In the genomic region with DNA sequence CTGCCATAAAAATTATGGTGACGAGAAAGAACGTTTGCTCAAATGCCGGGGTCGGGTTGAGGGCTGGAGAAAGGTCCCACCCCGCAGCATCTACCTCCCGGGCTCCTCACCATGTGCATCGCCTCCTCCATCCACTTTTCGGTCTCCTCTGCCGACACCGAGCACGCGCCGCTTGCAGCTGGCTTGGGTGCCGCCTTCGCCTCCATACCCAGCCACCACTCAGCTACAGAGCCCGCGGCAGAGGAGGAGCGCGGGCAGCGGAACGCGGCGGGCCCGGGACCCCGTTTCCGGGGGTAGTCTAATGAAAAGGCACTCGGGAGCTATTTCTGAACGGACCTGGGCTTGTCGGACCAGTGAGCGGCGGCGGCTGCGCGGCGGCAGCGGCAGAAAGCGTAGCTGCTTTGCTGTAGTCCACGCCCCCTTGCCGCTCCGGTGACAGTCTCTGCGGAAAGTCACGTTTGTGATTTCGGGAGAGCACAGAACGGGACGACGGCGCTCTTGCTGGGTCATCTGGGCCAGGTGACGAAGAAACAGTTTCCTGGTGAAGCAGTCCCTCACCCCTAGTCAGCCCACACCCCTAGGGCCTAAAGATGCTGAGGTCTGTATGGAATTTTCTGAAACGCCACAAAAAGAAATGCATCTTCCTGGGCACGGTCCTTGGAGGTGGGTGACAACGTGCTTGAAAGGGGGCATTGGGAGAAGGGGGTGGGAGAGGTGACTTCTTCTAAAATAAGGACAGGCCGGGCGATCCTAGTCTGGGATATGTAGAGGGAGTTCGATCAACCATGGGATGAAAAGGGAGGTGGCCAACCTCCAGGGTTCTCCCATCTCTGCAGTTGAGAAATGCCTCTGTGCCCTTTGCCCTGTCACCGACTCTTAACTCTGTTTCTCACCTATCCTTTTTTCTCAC, we compare ENCODE assay signal across 1 cellular context.
TF ChIP-seq lines count a peak whose summit lies in the region.

A gene (minus strand): TSS at position 243 of the 910 bp plus-strand sequence. CDS start 37 bp downstream, at position 206.
A gene with protein sequence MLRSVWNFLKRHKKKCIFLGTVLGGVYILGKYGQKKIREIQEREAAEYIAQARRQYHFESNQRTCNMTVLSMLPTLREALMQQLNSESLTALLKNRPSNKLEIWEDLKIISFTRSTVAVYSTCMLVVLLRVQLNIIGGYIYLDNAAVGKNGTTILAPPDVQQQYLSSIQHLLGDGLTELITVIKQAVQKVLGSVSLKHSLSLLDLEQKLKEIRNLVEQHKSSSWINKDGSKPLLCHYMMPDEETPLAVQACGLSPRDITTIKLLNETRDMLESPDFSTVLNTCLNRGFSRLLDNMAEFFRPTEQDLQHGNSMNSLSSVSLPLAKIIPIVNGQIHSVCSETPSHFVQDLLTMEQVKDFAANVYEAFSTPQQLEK (plus strand): TSS at position 353 of the 910 bp plus-strand sequence. CDS start 238 bp downstream, at position 591.

TF ChIP-seq in K562, 482 proteins besides CTCF, POLR2A, EP300 and RAD21 (continued from another document and continues in another):
- TF ChIP-seq, protein P1, sequence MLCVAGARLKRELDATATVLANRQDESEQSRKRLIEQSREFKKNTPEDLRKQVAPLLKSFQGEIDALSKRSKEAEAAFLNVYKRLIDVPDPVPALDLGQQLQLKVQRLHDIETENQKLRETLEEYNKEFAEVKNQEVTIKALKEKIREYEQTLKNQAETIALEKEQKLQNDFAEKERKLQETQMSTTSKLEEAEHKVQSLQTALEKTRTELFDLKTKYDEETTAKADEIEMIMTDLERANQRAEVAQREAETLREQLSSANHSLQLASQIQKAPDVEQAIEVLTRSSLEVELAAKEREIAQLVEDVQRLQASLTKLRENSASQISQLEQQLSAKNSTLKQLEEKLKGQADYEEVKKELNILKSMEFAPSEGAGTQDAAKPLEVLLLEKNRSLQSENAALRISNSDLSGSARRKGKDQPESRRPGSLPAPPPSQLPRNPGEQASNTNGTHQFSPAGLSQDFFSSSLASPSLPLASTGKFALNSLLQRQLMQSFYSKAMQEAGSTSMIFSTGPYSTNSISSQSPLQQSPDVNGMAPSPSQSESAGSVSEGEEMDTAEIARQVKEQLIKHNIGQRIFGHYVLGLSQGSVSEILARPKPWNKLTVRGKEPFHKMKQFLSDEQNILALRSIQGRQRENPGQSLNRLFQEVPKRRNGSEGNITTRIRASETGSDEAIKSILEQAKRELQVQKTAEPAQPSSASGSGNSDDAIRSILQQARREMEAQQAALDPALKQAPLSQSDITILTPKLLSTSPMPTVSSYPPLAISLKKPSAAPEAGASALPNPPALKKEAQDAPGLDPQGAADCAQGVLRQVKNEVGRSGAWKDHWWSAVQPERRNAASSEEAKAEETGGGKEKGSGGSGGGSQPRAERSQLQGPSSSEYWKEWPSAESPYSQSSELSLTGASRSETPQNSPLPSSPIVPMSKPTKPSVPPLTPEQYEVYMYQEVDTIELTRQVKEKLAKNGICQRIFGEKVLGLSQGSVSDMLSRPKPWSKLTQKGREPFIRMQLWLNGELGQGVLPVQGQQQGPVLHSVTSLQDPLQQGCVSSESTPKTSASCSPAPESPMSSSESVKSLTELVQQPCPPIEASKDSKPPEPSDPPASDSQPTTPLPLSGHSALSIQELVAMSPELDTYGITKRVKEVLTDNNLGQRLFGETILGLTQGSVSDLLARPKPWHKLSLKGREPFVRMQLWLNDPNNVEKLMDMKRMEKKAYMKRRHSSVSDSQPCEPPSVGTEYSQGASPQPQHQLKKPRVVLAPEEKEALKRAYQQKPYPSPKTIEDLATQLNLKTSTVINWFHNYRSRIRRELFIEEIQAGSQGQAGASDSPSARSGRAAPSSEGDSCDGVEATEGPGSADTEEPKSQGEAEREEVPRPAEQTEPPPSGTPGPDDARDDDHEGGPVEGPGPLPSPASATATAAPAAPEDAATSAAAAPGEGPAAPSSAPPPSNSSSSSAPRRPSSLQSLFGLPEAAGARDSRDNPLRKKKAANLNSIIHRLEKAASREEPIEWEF (CRISPR knock-in tag; IDR thresholded peaks at IDR 0.05), result no peak; the same call in 1 of the 2 replicates
- TF ChIP-seq YY1 (IDR thresholded peaks at IDR 0.05; ENCODE audit: borderline replicate concordance in 1 of 3, control insufficient read depth in 1 of 3, extremely low read depth in 1 of 3, insufficient read depth in 3 of 3, insufficient read length in 1 of 3, insufficient replicate concordance in 2 of 3, low read depth in 1 of 3, low read length in 2 of 3) (peak; percentile 10 to 91 (median 88)), FOXA1 (IDR thresholded peaks at IDR 0.05; ENCODE audit: borderline replicate concordance) (no peak), MAFF (IDR thresholded peaks at IDR 0.05; ENCODE audit: low read length) (no peak), ZNF263 (CRISPR knock-in tag; IDR thresholded peaks at IDR 0.05; ENCODE audit: borderline replicate concordance) (peak; percentile 84), BHLHE40 (IDR thresholded peaks at IDR 0.05; ENCODE audit: low read length) (peak; percentile 93), PHF21A (IDR thresholded peaks at IDR 0.05; ENCODE audit: borderline replicate concordance, low read depth) (peak; percentile 96), SREBF2 (CRISPR knock-in tag; IDR thresholded peaks at IDR 0.05) (0 out of 2 replicates have a peak, but pooled peaks have one; percentile 38), SMAD3 (CRISPR knock-in tag; conservative IDR thresholded peaks at IDR 0.05) (peak; percentile 65), ZNF764 (CRISPR knock-in tag; IDR thresholded peaks at IDR 0.05; ENCODE audit: low read depth) (no peak), CBX3 (IDR thresholded peaks at IDR 0.05; ENCODE audit: borderline replicate concordance in 1 of 2, low read length in 2 of 2) (peak in 1 of 2 experiments; percentile 93; a peak in 1 of 3 replicates), ZNF589 (CRISPR knock-in tag; IDR thresholded peaks at IDR 0.05; ENCODE audit: low read depth) (no peak), DDX20 (tag; IDR thresholded peaks at IDR 0.05; ENCODE audit: low read depth) (no peak), ZNF232 (CRISPR knock-in tag; IDR thresholded peaks at IDR 0.05) (0 out of 2 replicates have a peak, but pooled peaks have one; percentile 21)
- TF ChIP-seq, protein P2, sequence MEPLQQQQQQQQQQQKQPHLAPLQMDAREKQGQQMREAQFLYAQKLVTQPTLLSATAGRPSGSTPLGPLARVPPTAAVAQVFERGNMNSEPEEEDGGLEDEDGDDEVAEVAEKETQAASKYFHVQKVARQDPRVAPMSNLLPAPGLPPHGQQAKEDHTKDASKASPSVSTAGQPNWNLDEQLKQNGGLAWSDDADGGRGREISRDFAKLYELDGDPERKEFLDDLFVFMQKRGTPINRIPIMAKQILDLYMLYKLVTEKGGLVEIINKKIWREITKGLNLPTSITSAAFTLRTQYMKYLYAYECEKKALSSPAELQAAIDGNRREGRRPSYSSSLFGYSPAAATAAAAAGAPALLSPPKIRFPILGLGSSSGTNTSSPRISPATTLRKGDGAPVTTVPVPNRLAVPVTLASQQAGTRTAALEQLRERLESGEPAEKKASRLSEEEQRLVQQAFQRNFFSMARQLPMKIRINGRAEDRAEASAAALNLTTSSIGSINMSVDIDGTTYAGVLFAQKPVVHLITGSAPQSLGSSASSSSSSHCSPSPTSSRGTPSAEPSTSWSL (CRISPR knock-in tag; IDR thresholded peaks at IDR 0.05; ENCODE audit: borderline replicate concordance), result no peak
- TF ChIP-seq, protein P3, sequence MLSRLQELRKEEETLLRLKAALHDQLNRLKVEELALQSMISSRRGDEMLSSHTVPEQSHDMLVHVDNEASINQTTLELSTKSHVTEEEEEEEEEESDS (CRISPR knock-in tag; IDR thresholded peaks at IDR 0.05), result no peak
- TF ChIP-seq, protein P4, sequence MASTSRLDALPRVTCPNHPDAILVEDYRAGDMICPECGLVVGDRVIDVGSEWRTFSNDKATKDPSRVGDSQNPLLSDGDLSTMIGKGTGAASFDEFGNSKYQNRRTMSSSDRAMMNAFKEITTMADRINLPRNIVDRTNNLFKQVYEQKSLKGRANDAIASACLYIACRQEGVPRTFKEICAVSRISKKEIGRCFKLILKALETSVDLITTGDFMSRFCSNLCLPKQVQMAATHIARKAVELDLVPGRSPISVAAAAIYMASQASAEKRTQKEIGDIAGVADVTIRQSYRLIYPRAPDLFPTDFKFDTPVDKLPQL (IDR thresholded peaks at IDR 0.05; ENCODE audit: extremely low read depth, insufficient read length), result peak; percentile 52
- TF ChIP-seq, protein P5, sequence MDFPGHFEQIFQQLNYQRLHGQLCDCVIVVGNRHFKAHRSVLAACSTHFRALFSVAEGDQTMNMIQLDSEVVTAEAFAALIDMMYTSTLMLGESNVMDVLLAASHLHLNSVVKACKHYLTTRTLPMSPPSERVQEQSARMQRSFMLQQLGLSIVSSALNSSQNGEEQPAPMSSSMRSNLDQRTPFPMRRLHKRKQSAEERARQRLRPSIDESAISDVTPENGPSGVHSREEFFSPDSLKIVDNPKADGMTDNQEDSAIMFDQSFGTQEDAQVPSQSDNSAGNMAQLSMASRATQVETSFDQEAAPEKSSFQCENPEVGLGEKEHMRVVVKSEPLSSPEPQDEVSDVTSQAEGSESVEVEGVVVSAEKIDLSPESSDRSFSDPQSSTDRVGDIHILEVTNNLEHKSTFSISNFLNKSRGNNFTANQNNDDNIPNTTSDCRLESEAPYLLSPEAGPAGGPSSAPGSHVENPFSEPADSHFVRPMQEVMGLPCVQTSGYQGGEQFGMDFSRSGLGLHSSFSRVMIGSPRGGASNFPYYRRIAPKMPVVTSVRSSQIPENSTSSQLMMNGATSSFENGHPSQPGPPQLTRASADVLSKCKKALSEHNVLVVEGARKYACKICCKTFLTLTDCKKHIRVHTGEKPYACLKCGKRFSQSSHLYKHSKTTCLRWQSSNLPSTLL (IDR thresholded peaks at IDR 0.05), result no peak
- TF ChIP-seq, protein P6, sequence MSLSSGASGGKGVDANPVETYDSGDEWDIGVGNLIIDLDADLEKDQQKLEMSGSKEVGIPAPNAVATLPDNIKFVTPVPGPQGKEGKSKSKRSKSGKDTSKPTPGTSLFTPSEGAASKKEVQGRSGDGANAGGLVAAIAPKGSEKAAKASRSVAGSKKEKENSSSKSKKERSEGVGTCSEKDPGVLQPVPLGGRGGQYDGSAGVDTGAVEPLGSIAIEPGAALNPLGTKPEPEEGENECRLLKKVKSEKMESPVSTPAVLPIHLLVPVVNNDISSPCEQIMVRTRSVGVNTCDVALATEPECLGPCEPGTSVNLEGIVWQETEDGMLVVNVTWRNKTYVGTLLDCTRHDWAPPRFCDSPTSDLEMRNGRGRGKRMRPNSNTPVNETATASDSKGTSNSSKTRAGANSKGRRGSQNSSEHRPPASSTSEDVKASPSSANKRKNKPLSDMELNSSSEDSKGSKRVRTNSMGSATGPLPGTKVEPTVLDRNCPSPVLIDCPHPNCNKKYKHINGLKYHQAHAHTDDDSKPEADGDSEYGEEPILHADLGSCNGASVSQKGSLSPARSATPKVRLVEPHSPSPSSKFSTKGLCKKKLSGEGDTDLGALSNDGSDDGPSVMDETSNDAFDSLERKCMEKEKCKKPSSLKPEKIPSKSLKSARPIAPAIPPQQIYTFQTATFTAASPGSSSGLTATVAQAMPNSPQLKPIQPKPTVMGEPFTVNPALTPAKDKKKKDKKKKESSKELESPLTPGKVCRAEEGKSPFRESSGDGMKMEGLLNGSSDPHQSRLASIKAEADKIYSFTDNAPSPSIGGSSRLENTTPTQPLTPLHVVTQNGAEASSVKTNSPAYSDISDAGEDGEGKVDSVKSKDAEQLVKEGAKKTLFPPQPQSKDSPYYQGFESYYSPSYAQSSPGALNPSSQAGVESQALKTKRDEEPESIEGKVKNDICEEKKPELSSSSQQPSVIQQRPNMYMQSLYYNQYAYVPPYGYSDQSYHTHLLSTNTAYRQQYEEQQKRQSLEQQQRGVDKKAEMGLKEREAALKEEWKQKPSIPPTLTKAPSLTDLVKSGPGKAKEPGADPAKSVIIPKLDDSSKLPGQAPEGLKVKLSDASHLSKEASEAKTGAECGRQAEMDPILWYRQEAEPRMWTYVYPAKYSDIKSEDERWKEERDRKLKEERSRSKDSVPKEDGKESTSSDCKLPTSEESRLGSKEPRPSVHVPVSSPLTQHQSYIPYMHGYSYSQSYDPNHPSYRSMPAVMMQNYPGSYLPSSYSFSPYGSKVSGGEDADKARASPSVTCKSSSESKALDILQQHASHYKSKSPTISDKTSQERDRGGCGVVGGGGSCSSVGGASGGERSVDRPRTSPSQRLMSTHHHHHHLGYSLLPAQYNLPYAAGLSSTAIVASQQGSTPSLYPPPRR (CRISPR knock-in tag; IDR thresholded peaks at IDR 0.05; ENCODE audit: borderline replicate concordance), result peak; percentile 70; the same call in 1 of the 2 replicates
- TF ChIP-seq, protein P7, sequence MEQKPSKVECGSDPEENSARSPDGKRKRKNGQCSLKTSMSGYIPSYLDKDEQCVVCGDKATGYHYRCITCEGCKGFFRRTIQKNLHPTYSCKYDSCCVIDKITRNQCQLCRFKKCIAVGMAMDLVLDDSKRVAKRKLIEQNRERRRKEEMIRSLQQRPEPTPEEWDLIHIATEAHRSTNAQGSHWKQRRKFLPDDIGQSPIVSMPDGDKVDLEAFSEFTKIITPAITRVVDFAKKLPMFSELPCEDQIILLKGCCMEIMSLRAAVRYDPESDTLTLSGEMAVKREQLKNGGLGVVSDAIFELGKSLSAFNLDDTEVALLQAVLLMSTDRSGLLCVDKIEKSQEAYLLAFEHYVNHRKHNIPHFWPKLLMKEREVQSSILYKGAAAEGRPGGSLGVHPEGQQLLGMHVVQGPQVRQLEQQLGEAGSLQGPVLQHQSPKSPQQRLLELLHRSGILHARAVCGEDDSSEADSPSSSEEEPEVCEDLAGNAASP (IDR thresholded peaks at IDR 0.05), result no peak
- TF ChIP-seq, protein P8, sequence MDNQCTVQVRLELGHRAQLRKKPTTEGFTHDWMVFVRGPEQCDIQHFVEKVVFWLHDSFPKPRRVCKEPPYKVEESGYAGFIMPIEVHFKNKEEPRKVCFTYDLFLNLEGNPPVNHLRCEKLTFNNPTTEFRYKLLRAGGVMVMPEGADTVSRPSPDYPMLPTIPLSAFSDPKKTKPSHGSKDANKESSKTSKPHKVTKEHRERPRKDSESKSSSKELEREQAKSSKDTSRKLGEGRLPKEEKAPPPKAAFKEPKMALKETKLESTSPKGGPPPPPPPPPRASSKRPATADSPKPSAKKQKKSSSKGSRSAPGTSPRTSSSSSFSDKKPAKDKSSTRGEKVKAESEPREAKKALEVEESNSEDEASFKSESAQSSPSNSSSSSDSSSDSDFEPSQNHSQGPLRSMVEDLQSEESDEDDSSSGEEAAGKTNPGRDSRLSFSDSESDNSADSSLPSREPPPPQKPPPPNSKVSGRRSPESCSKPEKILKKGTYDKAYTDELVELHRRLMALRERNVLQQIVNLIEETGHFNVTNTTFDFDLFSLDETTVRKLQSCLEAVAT (IDR thresholded peaks at IDR 0.05), result 0 out of 4 replicates have a peak, but pooled peaks have one; percentile 11 to 29
- TF ChIP-seq, protein P9, sequence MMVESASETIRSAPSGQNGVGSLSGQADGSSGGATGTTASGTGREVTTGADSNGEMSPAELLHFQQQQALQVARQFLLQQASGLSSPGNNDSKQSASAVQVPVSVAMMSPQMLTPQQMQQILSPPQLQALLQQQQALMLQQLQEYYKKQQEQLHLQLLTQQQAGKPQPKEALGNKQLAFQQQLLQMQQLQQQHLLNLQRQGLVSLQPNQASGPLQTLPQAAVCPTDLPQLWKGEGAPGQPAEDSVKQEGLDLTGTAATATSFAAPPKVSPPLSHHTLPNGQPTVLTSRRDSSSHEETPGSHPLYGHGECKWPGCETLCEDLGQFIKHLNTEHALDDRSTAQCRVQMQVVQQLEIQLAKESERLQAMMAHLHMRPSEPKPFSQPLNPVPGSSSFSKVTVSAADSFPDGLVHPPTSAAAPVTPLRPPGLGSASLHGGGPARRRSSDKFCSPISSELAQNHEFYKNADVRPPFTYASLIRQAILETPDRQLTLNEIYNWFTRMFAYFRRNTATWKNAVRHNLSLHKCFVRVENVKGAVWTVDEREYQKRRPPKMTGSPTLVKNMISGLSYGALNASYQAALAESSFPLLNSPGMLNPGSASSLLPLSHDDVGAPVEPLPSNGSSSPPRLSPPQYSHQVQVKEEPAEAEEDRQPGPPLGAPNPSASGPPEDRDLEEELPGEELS (CRISPR knock-in tag; IDR thresholded peaks at IDR 0.05; ENCODE audit: borderline replicate concordance), result peak; percentile 15; the same call in 1 of the 2 replicates
